21 cellular contexts compared by ENCODE assay signal in the genomic region with DNA sequence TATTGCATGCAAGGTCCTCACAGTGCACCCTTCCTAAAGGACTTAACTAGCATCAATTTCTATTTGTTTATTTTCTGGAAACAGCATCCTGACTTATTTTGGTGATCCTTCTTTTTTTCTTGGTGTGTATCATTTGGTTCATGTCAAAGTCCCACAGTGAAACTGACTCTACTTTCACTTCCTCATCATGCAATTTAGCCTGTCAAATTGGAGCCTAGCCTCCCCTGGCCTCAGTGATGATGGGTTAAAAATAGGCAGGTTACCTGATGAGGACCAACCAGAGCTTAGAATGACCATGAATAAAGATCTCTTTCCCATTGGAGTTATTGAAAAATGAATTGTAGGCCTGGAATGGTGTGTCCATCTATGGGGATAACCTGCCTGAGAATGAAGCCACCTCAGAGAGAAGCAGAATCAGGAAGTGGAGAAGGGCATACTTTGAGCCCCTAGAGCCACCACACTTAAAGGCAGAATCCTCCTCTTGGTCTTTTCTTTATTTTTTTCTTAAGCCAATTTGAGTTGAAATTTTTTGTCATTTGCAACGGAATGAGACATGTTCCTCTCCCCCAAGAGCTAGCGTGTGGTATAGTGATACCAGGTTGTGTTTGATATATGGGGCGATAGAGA.
DNase-seq lines count a peak whose midpoint lies in the region; ATAC-seq, FAIRE-seq and TF ChIP-seq lines count a peak whose summit lies in the region.
"Had no signal": no experiment of that assay in that cellular context is flagged by ENCODE, and none has a peak within 500 bp of the region (broad histone marks: within the 10 kb centered on the region; RNA-seq: fewer than 3 reads in every experiment).

No MANE protein-coding gene starts in this region.

- peak; percentile 81 for ATAC-seq in GM18870 (IDR thresholded peaks at IDR 0.05; ENCODE audit: unreplicated experiment)
- ATAC-seq in HG03066 (IDR thresholded peaks at IDR 0.05; ENCODE audit: low read depth, unreplicated experiment) = peak; percentile 72
- ATAC-seq in HG03196 (IDR thresholded peaks at IDR 0.05; ENCODE audit: unreplicated experiment) = no peak
- no peak for ATAC-seq in left lung
- ATAC-seq: activated CD4-positive, CD25-positive, alpha-beta regulatory T cell treated with anti-CD3 and anti-CD28 coated beads, Interleukin-2, amount 50 U/mL, for 24 hours had no signal

- peak; percentile 23 for DNase-seq in NB4 (ENCODE audit: low read depth)
- DNase-seq in pons (ENCODE audit: low spot score) = peak; percentile 33
- no peak for DNase-seq in lower leg skin (ENCODE audit: low spot score in 2 of 2)
- DNase-seq in D721Med (ENCODE audit: insufficient read length, low spot score) = no peak
- no peak for DNase-seq in left lung
- DNase-seq: AML-193; DMS 273 treated with DMSO at 0.1 percent for 48 hours; esophagus squamous epithelium; GF-D8; NCI-H1694; NCI-H345; SJCRH30; stimulated activated naive CD4-positive, alpha-beta T cell treated with Interleukin-2 at 50 U/mL for 16 hours; T-helper 2 cell; transverse colon had no signal

- intact Hi-C loops in lower leg skin (cut with DNase I; ENCODE audit: low total_unique reads) = no loop called here
- intact Hi-C loops in left lung (cut with DNase I) = no loop called here

- H3K9me3 ChIP-seq in left lung = no peaks in the 10 kb centered on the region
- H3K9me3 ChIP-seq: esophagus squamous epithelium, SJCRH30, transverse colon had no signal

- WGBS in lower leg skin, 2 donors = 61 to 75% methylated on average over 3 of the region's 3 CpGs

- TF ChIP-seq POLR2A in NB4 (IDR thresholded peaks at IDR 0.05; ENCODE audit: extremely low read depth, insufficient read length) (no peak), lower leg skin (IDR thresholded peaks at IDR 0.05) (no peak)

- H3K27me3 ChIP-seq in left lung = no peaks in the 10 kb centered on the region
- H3K27me3 ChIP-seq: cardiac muscle cell, esophagus squamous epithelium, SJCRH30, transverse colon had no signal

- H3K36me3 ChIP-seq in left lung = no peaks in the 10 kb centered on the region
- H3K36me3 ChIP-seq: cardiac muscle cell, esophagus squamous epithelium, SJCRH30, transverse colon had no signal

- H3K4me3 ChIP-seq in NB4 (ENCODE audit: low read depth, low read length) (no peak overlapping the region), lower leg skin (ENCODE audit: low read depth, poor library complexity, severe bottlenecking) (no peak overlapping the region), left lung (no peak overlapping the region)
- H3K4me3 ChIP-seq: cardiac muscle cell, esophagus squamous epithelium, SJCRH30, transverse colon had no signal

- no peak overlapping the region for H3K27ac ChIP-seq in left lung
- H3K27ac ChIP-seq: cardiac muscle cell, esophagus squamous epithelium, SJCRH30, transverse colon had no signal

- H3K4me1 ChIP-seq in left lung = no peaks in the 10 kb centered on the region
- H3K4me1 ChIP-seq: esophagus squamous epithelium, SJCRH30 had no signal

- TF ChIP-seq CTCF in NB4 (IDR thresholded peaks at IDR 0.05; ENCODE audit: low read depth, low read length) (no peak), lower leg skin (IDR thresholded peaks at IDR 0.05) (no peak), D721Med (IDR thresholded peaks at IDR 0.05; ENCODE audit: insufficient read depth, missing control alignments) (no peak), left lung (IDR thresholded peaks at IDR 0.05) (no peak)

- no peak for FAIRE-seq in D721Med (lab: Jason Lieb, UNC)
- FAIRE-seq: islet of Langerhans had no signal

Comparison
In these comparisons a context has a peak if more than half of its experiments do, and no peak if none do; other contexts are left out.
1. ATAC-seq: peak in GM18870 (single experiment) and HG03066 (single experiment); none in HG03196 (single experiment) and left lung (single experiment).
2. DNase-seq: peak in NB4 (single experiment) and pons (single experiment); none in lower leg skin (0 of 2), D721Med (single experiment) and left lung (0 of 2).